ENCODE assay signal across 28 cellular contexts in the genomic region with DNA sequence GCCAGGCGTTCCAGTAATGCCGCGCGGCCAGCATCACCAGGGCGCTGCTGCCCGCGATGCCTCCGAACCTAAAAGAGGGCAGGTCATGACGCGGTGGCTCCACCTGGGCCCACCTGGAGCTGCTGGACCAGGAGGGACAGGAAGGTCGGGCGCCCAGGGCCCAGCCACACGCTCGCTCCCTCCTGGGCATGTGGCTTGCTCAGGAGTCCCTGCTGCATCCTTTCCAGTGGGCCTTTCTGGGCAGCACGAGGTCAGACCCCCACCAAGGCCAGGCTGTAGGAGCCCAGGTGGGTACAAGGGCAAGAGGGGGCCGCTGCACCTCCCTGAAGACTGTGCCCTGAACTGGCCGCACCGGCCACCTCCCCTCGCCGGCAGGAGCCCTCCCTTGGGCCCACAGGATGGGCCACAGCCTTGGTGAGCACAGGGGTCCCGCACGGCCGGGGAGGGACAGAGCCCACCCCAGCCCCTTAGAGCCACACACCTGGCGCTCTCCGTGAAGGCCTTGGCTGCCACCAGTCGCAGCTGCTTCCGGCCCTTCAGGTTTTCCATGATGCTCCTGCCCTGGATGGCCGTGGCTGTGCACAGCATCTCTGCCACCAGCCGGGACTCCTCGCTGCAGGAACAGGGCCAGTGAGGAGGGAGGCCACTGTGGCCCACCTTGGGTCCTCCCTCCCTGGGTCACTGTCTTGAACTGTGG. TPM values are rescaled to one million over a fixed set of nuclear protein-coding genes. Genes with fewer than 3 reads are reported as not detected.
DNase-seq lines count a peak whose midpoint lies in the region; ATAC-seq, FAIRE-seq and TF ChIP-seq lines count a peak whose summit lies in the region.
"Had no signal": no experiment of that assay in that cellular context is flagged by ENCODE, and none has a peak within 500 bp of the region (broad histone marks: within the 10 kb centered on the region; RNA-seq: fewer than 3 reads in every experiment).

No MANE protein-coding gene starts in this region.

- no peak overlapping the region for H3K4me3 ChIP-seq in right atrium auricular region
- H3K4me3 ChIP-seq in H1 (ENCODE audit: extremely low read depth in 1 of 4, insufficient read depth in 2 of 4, low read depth in 3 of 4, low read length in 4 of 4): no peak overlapping the region
- H3K4me3 ChIP-seq in mucosa of descending colon: no peak overlapping the region
- no peak overlapping the region for H3K4me3 ChIP-seq in upper lobe of left lung
- H3K4me3 ChIP-seq in SK-N-SH (ENCODE audit: low read depth in 2 of 2, low read length in 1 of 2): no peak overlapping the region
- H3K4me3 ChIP-seq: GM12878, GM23338, thyroid gland had no signal

- TF ChIP-seq RAD21 in H1 (IDR thresholded peaks at IDR 0.05 in 1 of 2, conservative IDR thresholded peaks at IDR 0.05 in 1 of 2; ENCODE audit: low read depth in 2 of 2, low read length in 2 of 2) (no peak), SK-N-SH (IDR thresholded peaks at IDR 0.05; ENCODE audit: low read length) (no peak)

- no peak overlapping the region for H3K14ac ChIP-seq in H1 (ENCODE audit: insufficient read length)

- no peak for FAIRE-seq in H1 (lab: Jason Lieb, UNC)
- FAIRE-seq: GM12878, GM19239 had no signal

- no peak overlapping the region for H3K23ac ChIP-seq in H1 (ENCODE audit: insufficient read length)

- no peaks in the 10 kb centered on the region for H3K9me2 ChIP-seq in SK-N-SH

- no peak overlapping the region for H2AFZ ChIP-seq in H1 (ENCODE audit: low read length)
- H2AFZ ChIP-seq in SK-N-SH (ENCODE audit: low read depth): no peak overlapping the region
- H2AFZ ChIP-seq: GM23338 had no signal

- no peaks in the 10 kb centered on the region for H3K9me3 ChIP-seq in right atrium auricular region
- H3K9me3 ChIP-seq in H1 (ENCODE audit: insufficient read depth in 2 of 2, low read depth in 1 of 2, low read length in 1 of 2): peaks cover 7 to 8% of the 10 kb centered on the region in 2 experiments; a peak in 3 of 4 replicates
- no peaks in the 10 kb centered on the region for H3K9me3 ChIP-seq in mucosa of descending colon
- H3K9me3 ChIP-seq in upper lobe of left lung: no peaks in the 10 kb centered on the region
- H3K9me3 ChIP-seq in SK-N-SH: no peaks in the 10 kb centered on the region
- H3K9me3 ChIP-seq: BE2C, thyroid gland had no signal

- ATAC-seq in Right ventricle myocardium superior (ENCODE audit: poor library complexity) (no peak), mucosa of descending colon (no peak), upper lobe of left lung (ENCODE audit: low FRiP score in 2 of 2) (peak; percentile 5 to 31)
- ATAC-seq: esophagus mucosa; GM12878; GM23338; naive thymus-derived CD8-positive, alpha-beta T cell; PC-3 had no signal

- no peak overlapping the region for H4K91ac ChIP-seq in H1 (replicated peaks; ENCODE audit: insufficient read length, low read length)

- no peak for TF ChIP-seq CTCF in right atrium auricular region (IDR thresholded peaks at IDR 0.05)
- TF ChIP-seq CTCF in H1 (IDR thresholded peaks at IDR 0.05; ENCODE audit: control extremely low read depth in 1 of 3, insufficient read depth in 1 of 3, low read depth in 1 of 3, low read length in 3 of 3): no peak
- TF ChIP-seq CTCF in mucosa of descending colon (IDR thresholded peaks at IDR 0.05): no peak
- TF ChIP-seq CTCF in upper lobe of left lung (IDR thresholded peaks at IDR 0.05): no peak
- TF ChIP-seq CTCF in SK-N-SH (IDR thresholded peaks at IDR 0.05): no peak

- POLR2A ChIA-PET in H1 (lab: Charles Lee; ENCODE audit: partially characterized antibody) (no interaction called here), SK-N-SH (lab: Yijun Ruan, JAX) (no interaction called here)

- no peaks in the 10 kb centered on the region for H4K20me1 ChIP-seq in H1 (replicated peaks in 1 of 2; ENCODE audit: control insufficient read depth in 1 of 2, insufficient read depth in 2 of 2, low read length in 2 of 2)
- no peaks in the 10 kb centered on the region for H4K20me1 ChIP-seq in SK-N-SH (ENCODE audit: insufficient read depth)

- intact Hi-C loops in Right ventricle myocardium superior (cut with DNase I) (no loop called here), mucosa of descending colon (cut with DNase I, micrococcal nuclease) (no loop called here)

- no peak overlapping the region for H4K5ac ChIP-seq in H1 (ENCODE audit: insufficient read length, low read depth, low read length)

- TF ChIP-seq EP300 in H1 (IDR thresholded peaks at IDR 0.05; ENCODE audit: borderline replicate concordance in 1 of 2, low read depth in 2 of 2, low read length in 2 of 2): no peak
- TF ChIP-seq EP300 in upper lobe of left lung (IDR thresholded peaks at IDR 0.05): no peak
- TF ChIP-seq EP300 in SK-N-SH (IDR thresholded peaks at IDR 0.05; ENCODE audit: borderline replicate concordance in 1 of 2, low read depth in 1 of 2, low read length in 1 of 2): no peak

- H3K79me2 ChIP-seq in H1 (ENCODE audit: control insufficient read depth in 1 of 2, insufficient read depth in 2 of 2, low read length in 2 of 2) (no peaks in the 10 kb centered on the region), SK-N-SH (ENCODE audit: insufficient read depth) (no peaks in the 10 kb centered on the region)

- WGBS in H1 (ENCODE audit: extremely low coverage in 1 of 2, insufficient coverage in 1 of 2, insufficient read length in 1 of 2, insufficient replicate concordance in 2 of 2, low coverage in 1 of 2, low lambda C conversion rate in 2 of 2, missing lambda C conversion rate in 1 of 2), 2 experiments: 89% methylated on average over 28 of the region's 30 CpGs; no CpG with 5 or more reads in 1 of the 2 experiments
- WGBS in upper lobe of left lung, 2 donors: 81 to 93% methylated on average over 4 to 30 of the region's 30 CpGs
- 51% methylated on average over 5 of the region's 30 CpGs for WGBS in SK-N-SH (ENCODE audit: low lambda C conversion rate)

- no peak overlapping the region for H2AK5ac ChIP-seq in H1 (ENCODE audit: low read depth, low read length)

- H3K9ac ChIP-seq in H1 (replicated peaks in 1 of 4; ENCODE audit: extremely low read depth in 1 of 4, low read depth in 3 of 4, low read length in 3 of 4): no peak overlapping the region
- no peak overlapping the region for H3K9ac ChIP-seq in SK-N-SH

- peaks cover 3% of the 10 kb centered on the region; the same call in 1 of the 2 replicates for H3K23me2 ChIP-seq in H1 (ENCODE audit: low read depth, low read length)

- no peaks in the 10 kb centered on the region for H3K27me3 ChIP-seq in right atrium auricular region
- H3K27me3 ChIP-seq in H1 (replicated peaks in 1 of 4; ENCODE audit: control insufficient read depth in 3 of 4, extremely low read depth in 1 of 4, insufficient read depth in 3 of 4, low read length in 3 of 4): no peaks in the 10 kb centered on the region
- H3K27me3 ChIP-seq in upper lobe of left lung: no peaks in the 10 kb centered on the region
- H3K27me3 ChIP-seq in SK-N-SH (ENCODE audit: insufficient read depth): no peaks in the 10 kb centered on the region; the same call in 1 of the 2 replicates
- H3K27me3 ChIP-seq: thyroid gland had no signal

- H3K79me1 ChIP-seq in H1 (ENCODE audit: low read depth, low read length): no peaks in the 10 kb centered on the region

- H2BK20ac ChIP-seq in H1 (ENCODE audit: low read length): no peak overlapping the region

- no peak overlapping the region for H3K56ac ChIP-seq in H1 (replicated peaks; ENCODE audit: insufficient read length, low read depth, low read length)

- H3K36me3 ChIP-seq in right atrium auricular region: no peaks in the 10 kb centered on the region
- H3K36me3 ChIP-seq in H1 (ENCODE audit: control insufficient read depth in 2 of 4, insufficient read depth in 4 of 4, low read length in 3 of 4): no peaks in the 10 kb centered on the region
- no peaks in the 10 kb centered on the region for H3K36me3 ChIP-seq in mucosa of descending colon (ENCODE audit: low read depth)
- no peaks in the 10 kb centered on the region for H3K36me3 ChIP-seq in upper lobe of left lung
- no peaks in the 10 kb centered on the region for H3K36me3 ChIP-seq in SK-N-SH (replicated peaks in 1 of 2; ENCODE audit: control insufficient read depth in 1 of 2, insufficient read depth in 2 of 2, low read length in 1 of 2)
- H3K36me3 ChIP-seq: BE2C, thyroid gland had no signal

- H3K4me2 ChIP-seq in H1 (ENCODE audit: insufficient read depth in 1 of 2, low read depth in 2 of 2, low read length in 2 of 2) (no peak overlapping the region), SK-N-SH (no peak overlapping the region)
- H3K4me2 ChIP-seq: GM23338 had no signal

- no peaks in the 10 kb centered on the region for H3F3A ChIP-seq in SK-N-SH (replicated peaks; ENCODE audit: insufficient read depth)

- H2BK120ac ChIP-seq in H1 (replicated peaks; ENCODE audit: low read depth, low read length): no peak overlapping the region

- H3K4me1 ChIP-seq in right atrium auricular region (no peaks in the 10 kb centered on the region), H1 (replicated peaks in 1 of 4; ENCODE audit: control insufficient read depth in 3 of 4, insufficient read depth in 4 of 4, low read length in 3 of 4) (no peaks in the 10 kb centered on the region; a peak in 1 of 7 replicates), mucosa of descending colon (ENCODE audit: low read depth) (no peaks in the 10 kb centered on the region), upper lobe of left lung (no peaks in the 10 kb centered on the region), SK-N-SH (ENCODE audit: control insufficient read depth in 1 of 2, insufficient read depth in 2 of 2, low read depth in 1 of 2, low read length in 1 of 2) (no peaks in the 10 kb centered on the region)
- H3K4me1 ChIP-seq: BE2C, thyroid gland had no signal

- H3K4ac ChIP-seq in H1 (replicated peaks; ENCODE audit: insufficient read length, low read depth, low read length): no peak overlapping the region

- no peak overlapping the region for H2BK5ac ChIP-seq in H1 (ENCODE audit: low read depth, low read length)

- CTCF ChIA-PET in H1 (lab: Charles Lee; ENCODE audit: partially characterized antibody): interaction anchor here (1.3 to 1.8 kb wide), 2 partner anchors 22 to 225 kb away, joined by 4 to 7 read pairs; no protein-coding TSS in a partner anchor
- CTCF ChIA-PET in SK-N-SH (lab: Yijun Ruan, JAX): interaction anchor here (4.1 kb wide), 1 partner anchor 225 kb away, joined by 19 read pairs; no protein-coding TSS in a partner anchor

- H2BK15ac ChIP-seq in H1 (ENCODE audit: low read length): no peak overlapping the region

- TF ChIP-seq POLR2A in H1 (IDR thresholded peaks at IDR 0.05; ENCODE audit: control extremely low read depth in 1 of 2, low read depth in 2 of 2, low read length in 2 of 2) (no peak), upper lobe of left lung (IDR thresholded peaks at IDR 0.05) (no peak)

- H2BK12ac ChIP-seq in H1 (ENCODE audit: low read depth, low read length): no peak overlapping the region

- H4K8ac ChIP-seq in H1 (ENCODE audit: extremely low read depth, insufficient read depth, low read length): peak overlapping the region; percentile 78; the same call in 1 of the 2 replicates

- DNase-seq in Right ventricle myocardium superior: peak; percentile 27
- no peak for DNase-seq in right atrium auricular region (ENCODE audit: low spot score)
- no peak for DNase-seq in H1 (ENCODE audit: low read depth in 1 of 2, low spot score in 2 of 2)
- peak in 2 of 3 donors; percentile 15 to 29 for DNase-seq in mucosa of descending colon
- peak in 1 of 2 donors; percentile 69 for DNase-seq in upper lobe of left lung
- no peak for DNase-seq in cerebellum (ENCODE audit: low spot score)
- DNase-seq in NCI-H526 treated with DMSO at 0.1 percent for 48 hours (lab: John Stamatoyannopoulos, UW): no peak
- no peak for DNase-seq in SK-N-SH
- DNase-seq: activated CD4-positive, alpha-beta T cell treated with anti-CD3 and anti-CD28 coated beads for 4 hours; activated gamma-delta T cell; BE2C; dermis blood vessel endothelial cell; DMS 273 treated with DMSO at 0.1 percent for 48 hours; midbrain; naive thymus-derived CD8-positive, alpha-beta T cell; NCI-H1092; NCI-H1694 treated with DMSO at 0.1 percent for 48 hours; NCI-H2171; NCI-H510A; PC-3; SHP77; stimulated activated CD4-positive, alpha-beta T cell treated with anti-CD3 and anti-CD28 coated beads, Interleukin-2, amount 100 ng/mL, for 24 hours had no signal

- no peak overlapping the region for H3K18ac ChIP-seq in H1 (ENCODE audit: extremely low read depth, low read length)

- H3K27ac ChIP-seq in right atrium auricular region (no peak overlapping the region), H1 (ENCODE audit: low read depth, low read length) (no peak overlapping the region), upper lobe of left lung (no peak overlapping the region), SK-N-SH (ENCODE audit: low read depth in 2 of 2, low read length in 1 of 2) (no peak overlapping the region)
- H3K27ac ChIP-seq: thyroid gland had no signal

RNA-seq across cellular contexts. Expression of gene CFAP46, which starts 43.2 kb away (rescaled TPM):
- total RNA-seq in Right ventricle myocardium superior: 1.9 TPM
- total RNA-seq in right atrium auricular region: 1 to 10 TPM in 1 of 2 donors, under 1 TPM in 1; 0.35 to 1.5 TPM
- total RNA-seq in H1 (2021; fragmentation: NEBNext Ultra II Directional; extraction: Animal tissue kit (Norgen Biotek cat#: 25700)): 3.1 and 4.8 TPM in 2 replicates
- 2.2 and 2.6 TPM in 2 replicates for polyA plus RNA-seq in H1 (2011; rRNA removed)
- 2.7 TPM for polyA plus RNA-seq in H1 (2011; cell fraction: cytosol; rRNA removed)
- 8.9 TPM for polyA plus RNA-seq in H1 (2011; cell fraction: nucleus; rRNA removed)
- 2.5 to 4.7 TPM (median 3.4 TPM) in 4 replicates for polyA plus RNA-seq in H1 (2012, experiment 1 of 2)
- polyA plus RNA-seq in H1 (2012, experiment 2 of 2): 2.7 TPM
- 2.8 TPM for polyA plus RNA-seq in H1 (2013, experiment 1 of 2)
- polyA plus RNA-seq in H1 (2013, experiment 2 of 2): 2.5 TPM
- polyA minus RNA-seq in H1 (2011; rRNA and poly(A)+ RNA removed): 3.9 TPM in 2 replicates
- 0.29 TPM for polyA minus RNA-seq in H1 (2011; cell fraction: cytosol; rRNA and poly(A)+ RNA removed)
- 5.8 TPM for polyA minus RNA-seq in H1 (2011; cell fraction: nucleus; rRNA and poly(A)+ RNA removed)
- 1 to 10 TPM in 1 of 3 donors, under 1 TPM in 1, not detected in 1; 0.78 to 1.0 TPM for total RNA-seq in mucosa of descending colon
- 10 to 100 TPM in 2 of 6 donors, 1 to 10 TPM in 3, under 1 TPM in 1; 0.60 to 28.3 (median 8.0) TPM for total RNA-seq in upper lobe of left lung
- 5.2 TPM for total RNA-seq in cerebellum
- polyA plus RNA-seq in SK-N-SH (2012; rRNA removed): 3.9 and 4.9 TPM in 2 replicates
- 3.8 and 4.1 TPM in 2 replicates for polyA plus RNA-seq in SK-N-SH (2012; cell fraction: cytosol; rRNA removed)
- polyA plus RNA-seq in SK-N-SH (2012; cell fraction: nucleus; rRNA removed): 9.4 and 11.4 TPM in 2 replicates
- total RNA-seq: GM12878; naive thymus-derived CD8-positive, alpha-beta T cell had no signal
- polyA plus RNA-seq: CD8-positive, alpha-beta memory T cell; naive thymus-derived CD8-positive, alpha-beta T cell had no signal

Comparison
In these comparisons a context has a peak if more than half of its experiments do, and no peak if none do; other contexts are left out.
1. DNase-seq: peak in Right ventricle myocardium superior (single experiment) and mucosa of descending colon (2 of 3); none in right atrium auricular region (single experiment), H1 (0 of 2), cerebellum (single experiment), NCI-H526 treated with DMSO at 0.1 percent for 48 hours (single experiment) and SK-N-SH (single experiment).
2. ATAC-seq: peak in upper lobe of left lung (2 of 2); none in Right ventricle myocardium superior (single experiment) and mucosa of descending colon (single experiment).